ENCODE assay signal across 13 cellular contexts in genomic region chr4:101931619-101932018, GRCh38.
DNase-seq lines count a peak whose midpoint lies in the region; ATAC-seq and TF ChIP-seq lines count a peak whose summit lies in the region.
"Had no signal": no experiment of that assay in that cellular context is flagged by ENCODE, and none has a peak within 500 bp of the region (broad histone marks: within the 10 kb centered on the region; RNA-seq: fewer than 3 reads in every experiment).

No MANE protein-coding gene starts in this region.

- no peaks in the 10 kb centered on the region for H3K27me3 Mint-ChIP-seq in IgD-negative memory B cell
- no peaks in the 10 kb centered on the region for H3K27me3 Mint-ChIP-seq in activated B cell treated with CpG ODN at 0.5 μM for 24 hours

- CTCF ChIA-PET in activated B cell treated with CpG ODN at 0.5 μM for 24 hours (lab: Charles Lee), result no interaction called here

- no peaks in the 10 kb centered on the region for H3K27me3 ChIP-seq in spleen (replicated peaks in 1 of 7)

- H3K9me3 Mint-ChIP-seq in IgD-negative memory B cell (peaks cover 1 to 14% (median 3%) of the 10 kb centered on the region in 3 donors), activated B cell treated with CpG ODN at 0.5 μM for 24 hours (peaks cover 4% of the 10 kb centered on the region)
- H3K9me3 Mint-ChIP-seq: CD8-positive, alpha-beta T cell had no signal

- DNase-seq in NCI-H2171 treated with DMSO at 0.1 percent for 48 hours (lab: John Stamatoyannopoulos, UW) (peak; percentile 19), NCI-H2171 (lab: John Stamatoyannopoulos, UW) (no peak), activated B cell treated with CpG ODN at 0.5 μM for 24 hours (no peak), NCI-H1092 (lab: John Stamatoyannopoulos, UW) (no peak), spleen (no peak), left colon (no peak)
- DNase-seq: CD8-positive, alpha-beta T cell; COR-L47; DMS53 had no signal

- H3K4me3 Mint-ChIP-seq in IgD-negative memory B cell (no peak overlapping the region), activated B cell treated with CpG ODN at 0.5 μM for 24 hours (no peak overlapping the region)
- H3K4me3 Mint-ChIP-seq: CD14-positive monocyte; CD8-positive, alpha-beta T cell had no signal

- H3K27ac Mint-ChIP-seq in IgD-negative memory B cell (peak overlapping the region; percentile 12 to 54 (median 51)), activated B cell treated with CpG ODN at 0.5 μM for 24 hours (peak overlapping the region; percentile 77)
- H3K27ac Mint-ChIP-seq: CD14-positive monocyte; CD8-positive, alpha-beta T cell had no signal

- POLR2A ChIA-PET in activated B cell treated with CpG ODN at 0.5 μM for 24 hours (lab: Charles Lee), result interaction anchor here (0.6 to 0.8 kb wide), 2 partner anchors 139 to 154 kb away, joined by 3 to 9 read pairs; no protein-coding TSS in a partner anchor

- TF ChIP-seq CTCF in 22Rv1 (IDR thresholded peaks at IDR 0.05), result no peak
- TF ChIP-seq CTCF in activated B cell treated with CpG ODN at 0.5 μM for 24 hours (IDR thresholded peaks at IDR 0.05), result no peak
- TF ChIP-seq CTCF in spleen (IDR thresholded peaks at IDR 0.05 in 8 of 11, conservative IDR thresholded peaks at IDR 0.05 in 3 of 11), result no peak

- H3K36me3 Mint-ChIP-seq in IgD-negative memory B cell (peaks cover 38% of the 10 kb centered on the region), activated B cell treated with CpG ODN at 0.5 μM for 24 hours (ENCODE audit: low read depth) (peaks cover 81% of the 10 kb centered on the region)
- H3K36me3 Mint-ChIP-seq: CD14-positive monocyte; CD8-positive, alpha-beta T cell had no signal

- H3K4me1 Mint-ChIP-seq in IgD-negative memory B cell (peaks cover 16 to 47% (median 33%) of the 10 kb centered on the region in 3 donors), activated B cell treated with CpG ODN at 0.5 μM for 24 hours (peaks cover 47% of the 10 kb centered on the region)
- H3K4me1 Mint-ChIP-seq: CD14-positive monocyte had no signal

- WGBS in spleen, 5 donors, result 84 to 95% (median 91%) methylated on average over 1 of the region's 1 CpG

- H3K36me3 ChIP-seq in spleen, result peaks cover 0 to 37% (median 0%) of the 10 kb centered on the region in 6 donors
- H3K36me3 ChIP-seq: HAP-1 had no signal

- ATAC-seq in activated B cell treated with CpG ODN at 0.5 μM for 24 hours (ENCODE audit: low read depth) (no peak), left colon (no peak)
- ATAC-seq: CD8-positive, alpha-beta T cell had no signal

- no peaks in the 10 kb centered on the region for H3K4me1 ChIP-seq in spleen
- H3K4me1 ChIP-seq: HAP-1 had no signal

- intact Hi-C loops in activated B cell treated with CpG ODN at 0.5 μM for 24 hours (cut with micrococcal nuclease), result loop anchor here (2.0 kb wide), 1 partner anchor 13 kb away; no protein-coding TSS in a partner anchor
- intact Hi-C loops in spleen (cut with DNase I; ENCODE audit: low total_unique reads), result no loop called here
- intact Hi-C loops in left colon (cut with DNase I, micrococcal nuclease), result no loop called here

- TF ChIP-seq POLR2A in spleen (IDR thresholded peaks at IDR 0.05), result no peak

- peaks cover 0 to 1% (median 0%) of the 10 kb centered on the region in 8 donors for H3K9me3 ChIP-seq in spleen
- H3K9me3 ChIP-seq: HAP-1 had no signal

- no peak overlapping the region for H3K4me3 ChIP-seq in spleen
- H3K4me3 ChIP-seq: HAP-1 had no signal

- peak overlapping the region; percentile 68 for H3K27ac ChIP-seq in 22Rv1
- no peak overlapping the region for H3K27ac ChIP-seq in spleen
